8 cellular contexts compared by ENCODE assay signal in the genomic region with DNA sequence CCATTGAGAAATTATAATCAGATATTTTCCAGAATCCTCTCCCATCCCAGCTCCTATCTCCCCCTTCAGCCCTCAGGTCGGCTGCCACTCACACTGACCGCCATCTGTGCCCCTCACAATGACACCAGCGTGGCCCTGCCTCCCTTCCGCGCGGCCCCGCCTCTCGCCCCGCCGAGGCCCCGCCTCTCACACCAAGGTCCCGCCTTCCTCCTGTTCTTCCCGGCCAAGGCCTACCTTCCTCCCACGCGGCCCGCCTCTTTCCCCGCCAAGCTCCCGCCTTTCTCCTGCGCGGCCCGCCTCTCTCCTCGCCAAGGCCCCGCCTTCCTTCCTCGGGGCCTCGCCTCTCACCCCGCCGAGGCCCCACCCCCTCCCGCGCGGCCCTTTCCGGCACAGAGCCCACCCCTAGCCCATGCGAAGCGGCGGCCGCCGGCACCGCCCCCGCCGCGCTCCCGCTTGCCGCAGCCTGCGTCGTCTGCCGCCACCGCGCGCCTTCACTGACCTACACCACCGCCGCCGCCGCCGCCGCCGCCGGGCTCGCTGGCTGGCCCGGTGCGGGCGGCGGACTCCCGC. TPM values are rescaled to one million over a fixed set of nuclear protein-coding genes. Genes with fewer than 3 reads are reported as not detected.
DNase-seq lines count a peak whose midpoint lies in the region; TF ChIP-seq lines count a peak whose summit lies in the region.

Gene DNAJC21 (plus strand): TSS at position 410 of the 570 bp plus-strand sequence. CDS start 261 bp downstream, outside the sequence.

- intact Hi-C loops in esophagus muscularis mucosa (cut with DNase I): loop anchor here (10.0 kb wide), 1 partner anchor 924 kb away; the partner anchor contains the start of gene AMACR

- no peak for TF ChIP-seq POLR2A in esophagus muscularis mucosa (IDR thresholded peaks at IDR 0.05; ENCODE audit: low read depth)

- peaks cover 6 to 37% (median 30%) of the 10 kb centered on the region in 4 donors for H3K36me3 ChIP-seq in esophagus muscularis mucosa

- H3K4me3 ChIP-seq in esophagus muscularis mucosa: peak within 1 kb of the TSS; percentile 87 to 97 (median 94)

- peak within 1 kb of the TSS; percentile 96 to 98 (median 98) for H3K27ac ChIP-seq in esophagus muscularis mucosa (replicated peaks in 1 of 4)

- peaks cover 20 to 36% (median 31%) of the 10 kb centered on the region in 4 donors for H3K4me1 ChIP-seq in esophagus muscularis mucosa

- no peaks in the 10 kb centered on the region for H3K27me3 ChIP-seq in esophagus muscularis mucosa

- TF ChIP-seq CTCF in esophagus muscularis mucosa (IDR thresholded peaks at IDR 0.05): no peak

- H3K9me3 ChIP-seq in esophagus muscularis mucosa: no peaks in the 10 kb centered on the region

- TF ChIP-seq EP300 in esophagus muscularis mucosa (IDR thresholded peaks at IDR 0.05): no peak

- WGBS in esophagus muscularis mucosa: under 1% methylated on average over 35 of the region's 62 CpGs

- DNase-seq in DMS79 treated with DMSO at 0.1 percent for 48 hours (lab: John Stamatoyannopoulos, UW) (peak; percentile 95), GOT3 (lab: John Stamatoyannopoulos, UW) (peak; percentile 93), LHCN-M2 (ENCODE audit: low read depth) (peak; percentile 94), RPMI7951 (ENCODE audit: low read depth) (peak; percentile 94), activated T-helper 1 cell treated with Interleukin-2 at 50 U/mL for 16 hours (ENCODE audit: low read depth) (peak; percentile 95), esophagus muscularis mucosa (ENCODE audit: extremely low spot score) (peak; percentile 99), myocyte (ENCODE audit: low read depth) (peak; percentile 98)
- DNase-seq in stimulated activated CD8-positive, alpha-beta memory T cell treated with anti-CD3 and anti-CD28 coated beads, Interleukin-7, amount 100 ng/mL, for 4 hours (ENCODE audit: low read depth in 2 of 2): peak; percentile 97 to 98

RNA-seq across cellular contexts. Expression of gene DNAJC21, which starts in this region (rescaled TPM):
- total RNA-seq in LHCN-M2 (2014; rRNA removed) (18.9 and 23.6 TPM in 2 replicates), esophagus muscularis mucosa (10 to 100 TPM; 54.5 to 85.6 (median 61.5) TPM), myocyte (31.9 and 37.8 TPM in 2 replicates)
- polyA plus RNA-seq in LHCN-M2 (2012): 16.0 TPM
- 23.3 and 25.1 TPM in 2 replicates for total RNA-seq in RPMI7951 (2014; rRNA removed; shearing (Covaris generic))
- 20.7 TPM for polyA plus RNA-seq in myocyte (2012)

Comparison
In these comparisons a context has a peak if more than half of its experiments do, and no peak if none do; other contexts are left out.
1. Peak in every context shown above with its lines: DNase-seq, H3K4me3 ChIP-seq and H3K27ac ChIP-seq.